In genomic region chr1:85332575-85332974, GRCh38 we compare ENCODE assay signal across 18 cellular contexts.
"Had no signal": no experiment of that assay in that cellular context is flagged by ENCODE, and none has a peak within 500 bp of the region (broad histone marks: within the 10 kb centered on the region; RNA-seq: fewer than 3 reads in every experiment).

No MANE protein-coding gene starts in this region.

- H3K36me3 Mint-ChIP-seq: activated CD4-positive, alpha-beta memory T cell treated with anti-CD3 and anti-CD28 coated beads for 36 hours; activated CD8-positive, alpha-beta memory T cell treated with anti-CD3 and anti-CD28 coated beads, Interleukin-2, amount 10 ng/mL, durations not matched to agents 7 days and 5 days had no signal

- H3K27ac Mint-ChIP-seq: activated CD4-positive, alpha-beta memory T cell treated with anti-CD3 and anti-CD28 coated beads for 36 hours; activated CD4-positive, alpha-beta T cell treated with anti-CD3 and anti-CD28 coated beads for 36 hours; activated CD8-positive, alpha-beta memory T cell treated with anti-CD3 and anti-CD28 coated beads, Interleukin-2, amount 10 ng/mL, durations not matched to agents 7 days and 5 days; nephron progenitor cell; T-cell had no signal

- H3K27ac ChIP-seq: adrenal gland, esophagus muscularis mucosa, foreskin keratinocyte, ovary, transverse colon, vagina had no signal

- H3K4me1 Mint-ChIP-seq: nephron progenitor cell had no signal

- DNase-seq: activated CD4-positive, alpha-beta memory T cell treated with anti-CD3 and anti-CD28 coated beads for 36 hours; activated CD4-positive, alpha-beta T cell treated with anti-CD3 and anti-CD28 coated beads for 36 hours; activated CD8-positive, alpha-beta memory T cell treated with anti-CD3 and anti-CD28 coated beads, Interleukin-2, amount 10 ng/mL, durations not matched to agents 7 days and 5 days; activated naive CD4-positive, alpha-beta T cell treated with anti-CD3 and anti-CD28 coated beads, Interleukin-2, amount 50 U/mL, for 16 hours; activated T-cell treated with anti-CD3 and anti-CD28 coated beads, Interleukin-2, amount 50 U/mL, for 1 hour; adrenal gland; foreskin keratinocyte; nephron progenitor cell; ovary; stimulated activated CD4-positive, alpha-beta T cell treated with anti-CD3 and anti-CD28 coated beads, Interleukin-4, amount 100 ng/mL, for 24 hours; stimulated activated CD8-positive, alpha-beta memory T cell treated with anti-CD3 and anti-CD28 coated beads, Interleukin-4, amount 100 ng/mL, for 48 hours; stimulated activated naive CD4-positive, alpha-beta T cell treated with Interleukin-2 at 50 U/mL for 16 hours; T-cell; T-helper 9 cell; transverse colon had no signal

- H3K27me3 ChIP-seq: adrenal gland, esophagus muscularis mucosa, foreskin keratinocyte, ovary, transverse colon, vagina had no signal

- H3K36me3 ChIP-seq: adrenal gland, esophagus muscularis mucosa, ovary, vagina had no signal

- FAIRE-seq: colon had no signal

- H3K4me3 Mint-ChIP-seq: activated CD4-positive, alpha-beta memory T cell treated with anti-CD3 and anti-CD28 coated beads for 36 hours; activated CD4-positive, alpha-beta T cell treated with anti-CD3 and anti-CD28 coated beads for 36 hours; activated CD8-positive, alpha-beta memory T cell treated with anti-CD3 and anti-CD28 coated beads, Interleukin-2, amount 10 ng/mL, durations not matched to agents 7 days and 5 days; nephron progenitor cell; T-cell had no signal

- H3K4me3 ChIP-seq: adrenal gland, esophagus muscularis mucosa, ovary, transverse colon, vagina had no signal

- ATAC-seq: activated CD4-positive, alpha-beta T cell treated with anti-CD3 and anti-CD28 coated beads for 36 hours; activated CD8-positive, alpha-beta memory T cell treated with anti-CD3 and anti-CD28 coated beads, Interleukin-2, amount 10 ng/mL, durations not matched to agents 7 days and 5 days; foreskin keratinocyte; T-cell had no signal

- H3K9me3 ChIP-seq: adrenal gland, ovary, transverse colon, vagina had no signal
